Comparison of ENCODE assay signal across 28 cellular contexts in the genomic region with DNA sequence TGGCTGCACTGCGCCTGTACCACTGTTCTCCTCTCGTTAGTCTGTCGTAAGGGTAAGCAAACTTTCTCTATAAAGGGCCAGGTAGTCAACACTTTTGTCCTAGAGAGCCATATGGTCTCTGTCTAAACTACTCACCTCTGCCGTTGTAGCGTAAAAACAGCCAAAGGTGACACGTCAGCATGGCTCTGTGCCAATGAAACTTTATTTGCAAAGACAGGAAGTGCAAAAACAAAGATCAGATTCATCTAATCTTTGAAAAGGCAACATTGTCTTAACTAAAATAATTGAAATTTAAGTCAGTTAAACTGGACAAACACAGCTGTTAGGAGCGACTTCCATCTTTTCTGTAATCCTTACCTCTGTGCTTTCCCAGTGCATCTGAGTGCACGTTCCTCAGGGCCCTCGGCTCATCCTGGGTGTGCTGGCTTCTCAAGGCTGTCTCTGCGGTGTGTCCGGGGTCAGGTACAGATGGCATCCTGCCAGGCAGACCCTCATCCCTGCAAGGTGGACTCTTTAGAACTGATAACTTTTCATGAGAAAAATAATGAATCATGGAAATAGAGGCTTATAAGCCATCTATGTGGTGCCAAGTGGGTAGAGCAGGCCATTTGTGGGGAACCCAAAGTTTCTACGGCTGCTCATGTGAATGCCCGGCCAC. TPM values are rescaled to one million over a fixed set of nuclear protein-coding genes. Genes with fewer than 3 reads are reported as not detected.
DNase-seq lines count a peak whose midpoint lies in the region; ATAC-seq and TF ChIP-seq lines count a peak whose summit lies in the region.
"Had no signal": no experiment of that assay in that cellular context is flagged by ENCODE, and none has a peak within 500 bp of the region (broad histone marks: within the 10 kb centered on the region; RNA-seq: fewer than 3 reads in every experiment).

No MANE protein-coding gene starts in this region.

- no peaks in the 10 kb centered on the region for H3K4me1 Mint-ChIP-seq in osteocyte (ENCODE audit: unreplicated experiment)
- H3K4me1 Mint-ChIP-seq: activated naive CD4-positive, alpha-beta T cell treated with anti-CD3 and anti-CD28 coated beads, Interleukin-2, amount 50 U/mL, for 24 hours; CD14-positive monocyte; stimulated activated naive CD8-positive, alpha-beta T cell treated with anti-CD3 and anti-CD28 coated beads, Interleukin-15, amount 100 ng/mL, for 72 hours had no signal

- H3K9me3 Mint-ChIP-seq in osteocyte (ENCODE audit: unreplicated experiment): no peaks in the 10 kb centered on the region
- H3K9me3 Mint-ChIP-seq: activated naive CD4-positive, alpha-beta T cell treated with anti-CD3 and anti-CD28 coated beads, Interleukin-2, amount 50 U/mL, for 24 hours; activated T-helper 2 cell treated with anti-CD3 and anti-CD28 coated beads, Interferon-gamma antibody, Interleukin-2, Interleukin-4, amounts not matched to agents 10 μg/mL and 5 μg/mL and 100 μg/mL, durations not matched to agents 14 hours and 24 hours and 36 hours had no signal

- no peak for ATAC-seq in HG03159 (IDR thresholded peaks at IDR 0.05; ENCODE audit: unreplicated experiment)
- ATAC-seq: activated CD4-positive, CD25-positive, alpha-beta regulatory T cell treated with anti-CD3 and anti-CD28 coated beads, Interleukin-2, amount 50 U/mL, for 24 hours; activated CD8-positive, alpha-beta T cell treated with anti-CD3 and anti-CD28 coated beads, Interleukin-2, amount 10 ng/mL, durations not matched to agents 7 days and 5 days; naive thymus-derived CD8-positive, alpha-beta T cell; stimulated activated naive CD8-positive, alpha-beta T cell treated with anti-CD3 and anti-CD28 coated beads, Interleukin-15, amount 100 ng/mL, for 72 hours had no signal

- no peak overlapping the region for H3K27ac Mint-ChIP-seq in osteocyte (ENCODE audit: unreplicated experiment)
- H3K27ac Mint-ChIP-seq: activated CD8-positive, alpha-beta T cell treated with anti-CD3 and anti-CD28 coated beads, Interleukin-2, amount 10 ng/mL, durations not matched to agents 7 days and 5 days; activated naive CD4-positive, alpha-beta T cell treated with anti-CD3 and anti-CD28 coated beads, Interleukin-2, amount 50 U/mL, for 24 hours; activated T-helper 2 cell treated with anti-CD3 and anti-CD28 coated beads, Interferon-gamma antibody, Interleukin-2, Interleukin-4, amounts not matched to agents 10 μg/mL and 5 μg/mL and 100 μg/mL, durations not matched to agents 14 hours and 24 hours and 36 hours; CD14-positive monocyte; naive thymus-derived CD8-positive, alpha-beta T cell; stimulated activated naive CD8-positive, alpha-beta T cell treated with anti-CD3 and anti-CD28 coated beads, Interleukin-15, amount 100 ng/mL, for 72 hours had no signal

- no peak for TF ChIP-seq CTCF in osteocyte (IDR thresholded peaks at IDR 0.05)

- no peak overlapping the region for H3K4me3 Mint-ChIP-seq in osteocyte (ENCODE audit: unreplicated experiment)
- H3K4me3 Mint-ChIP-seq: activated CD8-positive, alpha-beta T cell treated with anti-CD3 and anti-CD28 coated beads, Interleukin-2, amount 10 ng/mL, durations not matched to agents 7 days and 5 days; activated naive CD4-positive, alpha-beta T cell treated with anti-CD3 and anti-CD28 coated beads, Interleukin-2, amount 50 U/mL, for 24 hours; CD14-positive monocyte; naive thymus-derived CD8-positive, alpha-beta T cell; stimulated activated naive CD8-positive, alpha-beta T cell treated with anti-CD3 and anti-CD28 coated beads, Interleukin-15, amount 100 ng/mL, for 72 hours had no signal

- DNase-seq in DMS53 (lab: John Stamatoyannopoulos, UW) (peak; percentile 21), DMS53 treated with DMSO at 0.1 percent for 48 hours (lab: John Stamatoyannopoulos, UW; ENCODE audit: unreplicated experiment) (no peak), NCI-H2171 treated with DMSO at 0.1 percent for 48 hours (lab: John Stamatoyannopoulos, UW) (peak; percentile 89), SHP77 (lab: John Stamatoyannopoulos, UW) (peak; percentile 27 to 41), osteocyte (ENCODE audit: extremely low spot score, unreplicated experiment) (peak; percentile 67), SKM-1 treated with dmso at 0.1 percent for 144 hours (lab: John Stamatoyannopoulos, UW; ENCODE audit: unreplicated experiment) (no peak)
- DNase-seq in activated CD4-positive, alpha-beta T cell treated with anti-CD3 and anti-CD28 coated beads, Interleukin-2, amount 50 U/mL, for 1 hour: no peak
- DNase-seq: activated CD8-positive, alpha-beta T cell treated with anti-CD3 and anti-CD28 coated beads, Interleukin-2, amount 10 ng/mL, durations not matched to agents 7 days and 5 days; effector CD4-positive, alpha-beta T cell; glutamatergic neuron; kidney; MG63; naive thymus-derived CD8-positive, alpha-beta T cell; NCI-H1417 treated with DMSO at 0.1 percent for 48 hours; NCI-H446; retina; small intestine; stimulated activated CD4-positive, alpha-beta T cell treated with anti-CD3 and anti-CD28 coated beads, Interleukin-1b, Interleukin-23, amount 100 ng/mL, for 48 hours; stimulated activated CD8-positive, alpha-beta memory T cell treated with anti-CD3 and anti-CD28 coated beads, Interleukin-4, amount 100 ng/mL, for 48 hours; stimulated activated naive CD8-positive, alpha-beta T cell treated with anti-CD3 and anti-CD28 coated beads, Interleukin-15, amount 100 ng/mL, for 72 hours; T-helper 1 cell; thyroid gland had no signal

- no peaks in the 10 kb centered on the region for H3K27me3 Mint-ChIP-seq in osteocyte (ENCODE audit: unreplicated experiment)

- H3K36me3 Mint-ChIP-seq in osteocyte (ENCODE audit: unreplicated experiment): no peaks in the 10 kb centered on the region
- H3K36me3 Mint-ChIP-seq: activated naive CD4-positive, alpha-beta T cell treated with anti-CD3 and anti-CD28 coated beads, Interleukin-2, amount 50 U/mL, for 24 hours; CD14-positive monocyte; naive thymus-derived CD8-positive, alpha-beta T cell had no signal

RNA-seq across cellular contexts. Expression of gene IRX4, which starts 35.2 kb away (rescaled TPM):
- not detected in 2 replicates for total RNA-seq in osteocyte
- total RNA-seq: activated CD8-positive, alpha-beta T cell treated with anti-CD3 and anti-CD28 coated beads, Interleukin-2, amount 10 ng/mL, durations not matched to agents 7 days and 5 days; activated T-helper 2 cell treated with anti-CD3 and anti-CD28 coated beads, Interferon-gamma antibody, Interleukin-2, Interleukin-4, amounts not matched to agents 10 μg/mL and 5 μg/mL and 100 μg/mL, durations not matched to agents 14 hours and 24 hours and 36 hours; kidney; naive thymus-derived CD8-positive, alpha-beta T cell; osteoblast; thyroid gland had no signal

Comparison
In these comparisons a context has a peak if more than half of its experiments do, and no peak if none do; other contexts are left out.
1. DNase-seq: peak in DMS53 (single experiment), NCI-H2171 treated with DMSO at 0.1 percent for 48 hours (single experiment), SHP77 (2 of 2) and osteocyte (single experiment); none in DMS53 treated with DMSO at 0.1 percent for 48 hours (single experiment), activated CD4-positive, alpha-beta T cell treated with anti-CD3 and anti-CD28 coated beads, Interleukin-2, amount 50 U/mL, for 1 hour (single experiment) and SKM-1 treated with dmso at 0.1 percent for 144 hours (single experiment).